Comparison of ENCODE assay signal across 1 cellular context in the genomic region with DNA sequence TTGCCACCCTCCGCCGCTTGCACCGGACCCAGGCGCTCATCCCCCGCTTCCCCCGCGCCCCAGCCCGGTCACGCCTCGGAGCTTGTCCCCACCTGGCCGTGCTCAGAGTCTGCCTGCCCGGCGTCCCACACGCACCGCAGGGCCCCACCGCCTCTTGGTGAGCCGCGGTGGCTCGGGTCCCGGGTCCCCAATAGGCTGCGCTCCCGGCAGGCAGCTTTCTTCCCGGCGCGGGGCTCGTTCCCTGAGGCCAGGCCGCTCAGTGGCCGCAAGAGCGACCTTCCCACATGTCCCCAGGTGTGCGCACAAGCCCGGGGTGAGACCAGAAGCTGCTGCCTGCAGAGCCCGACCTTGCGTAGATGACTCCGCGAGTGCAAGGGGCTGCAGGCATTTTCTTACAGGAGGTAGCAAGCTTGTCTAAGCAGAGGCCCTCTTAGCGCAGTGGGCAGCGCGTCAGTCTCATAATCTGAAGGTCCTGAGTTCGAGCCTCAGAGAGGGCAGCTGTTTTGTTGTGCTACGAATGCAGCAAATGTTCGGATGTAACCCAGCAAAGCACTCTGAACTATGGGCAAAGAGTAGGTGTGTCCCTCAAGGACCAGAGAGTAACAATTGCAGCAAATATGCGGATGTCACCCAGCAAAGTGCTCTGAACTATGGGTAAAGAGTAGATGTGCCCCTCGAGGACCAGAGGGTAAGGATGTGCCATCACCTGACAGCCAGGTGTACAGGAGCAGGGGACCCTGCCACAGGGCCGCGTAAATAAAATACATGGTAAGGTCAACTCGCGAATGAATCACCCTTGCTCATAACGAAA.
TF ChIP-seq lines count a peak whose summit lies in the region.

No MANE protein-coding gene starts in this region.

TF ChIP-seq in HepG2, 621 proteins besides CTCF, POLR2A, EP300 and RAD21 (continued from another document and continues in another):
- TF ChIP-seq, protein P1, sequence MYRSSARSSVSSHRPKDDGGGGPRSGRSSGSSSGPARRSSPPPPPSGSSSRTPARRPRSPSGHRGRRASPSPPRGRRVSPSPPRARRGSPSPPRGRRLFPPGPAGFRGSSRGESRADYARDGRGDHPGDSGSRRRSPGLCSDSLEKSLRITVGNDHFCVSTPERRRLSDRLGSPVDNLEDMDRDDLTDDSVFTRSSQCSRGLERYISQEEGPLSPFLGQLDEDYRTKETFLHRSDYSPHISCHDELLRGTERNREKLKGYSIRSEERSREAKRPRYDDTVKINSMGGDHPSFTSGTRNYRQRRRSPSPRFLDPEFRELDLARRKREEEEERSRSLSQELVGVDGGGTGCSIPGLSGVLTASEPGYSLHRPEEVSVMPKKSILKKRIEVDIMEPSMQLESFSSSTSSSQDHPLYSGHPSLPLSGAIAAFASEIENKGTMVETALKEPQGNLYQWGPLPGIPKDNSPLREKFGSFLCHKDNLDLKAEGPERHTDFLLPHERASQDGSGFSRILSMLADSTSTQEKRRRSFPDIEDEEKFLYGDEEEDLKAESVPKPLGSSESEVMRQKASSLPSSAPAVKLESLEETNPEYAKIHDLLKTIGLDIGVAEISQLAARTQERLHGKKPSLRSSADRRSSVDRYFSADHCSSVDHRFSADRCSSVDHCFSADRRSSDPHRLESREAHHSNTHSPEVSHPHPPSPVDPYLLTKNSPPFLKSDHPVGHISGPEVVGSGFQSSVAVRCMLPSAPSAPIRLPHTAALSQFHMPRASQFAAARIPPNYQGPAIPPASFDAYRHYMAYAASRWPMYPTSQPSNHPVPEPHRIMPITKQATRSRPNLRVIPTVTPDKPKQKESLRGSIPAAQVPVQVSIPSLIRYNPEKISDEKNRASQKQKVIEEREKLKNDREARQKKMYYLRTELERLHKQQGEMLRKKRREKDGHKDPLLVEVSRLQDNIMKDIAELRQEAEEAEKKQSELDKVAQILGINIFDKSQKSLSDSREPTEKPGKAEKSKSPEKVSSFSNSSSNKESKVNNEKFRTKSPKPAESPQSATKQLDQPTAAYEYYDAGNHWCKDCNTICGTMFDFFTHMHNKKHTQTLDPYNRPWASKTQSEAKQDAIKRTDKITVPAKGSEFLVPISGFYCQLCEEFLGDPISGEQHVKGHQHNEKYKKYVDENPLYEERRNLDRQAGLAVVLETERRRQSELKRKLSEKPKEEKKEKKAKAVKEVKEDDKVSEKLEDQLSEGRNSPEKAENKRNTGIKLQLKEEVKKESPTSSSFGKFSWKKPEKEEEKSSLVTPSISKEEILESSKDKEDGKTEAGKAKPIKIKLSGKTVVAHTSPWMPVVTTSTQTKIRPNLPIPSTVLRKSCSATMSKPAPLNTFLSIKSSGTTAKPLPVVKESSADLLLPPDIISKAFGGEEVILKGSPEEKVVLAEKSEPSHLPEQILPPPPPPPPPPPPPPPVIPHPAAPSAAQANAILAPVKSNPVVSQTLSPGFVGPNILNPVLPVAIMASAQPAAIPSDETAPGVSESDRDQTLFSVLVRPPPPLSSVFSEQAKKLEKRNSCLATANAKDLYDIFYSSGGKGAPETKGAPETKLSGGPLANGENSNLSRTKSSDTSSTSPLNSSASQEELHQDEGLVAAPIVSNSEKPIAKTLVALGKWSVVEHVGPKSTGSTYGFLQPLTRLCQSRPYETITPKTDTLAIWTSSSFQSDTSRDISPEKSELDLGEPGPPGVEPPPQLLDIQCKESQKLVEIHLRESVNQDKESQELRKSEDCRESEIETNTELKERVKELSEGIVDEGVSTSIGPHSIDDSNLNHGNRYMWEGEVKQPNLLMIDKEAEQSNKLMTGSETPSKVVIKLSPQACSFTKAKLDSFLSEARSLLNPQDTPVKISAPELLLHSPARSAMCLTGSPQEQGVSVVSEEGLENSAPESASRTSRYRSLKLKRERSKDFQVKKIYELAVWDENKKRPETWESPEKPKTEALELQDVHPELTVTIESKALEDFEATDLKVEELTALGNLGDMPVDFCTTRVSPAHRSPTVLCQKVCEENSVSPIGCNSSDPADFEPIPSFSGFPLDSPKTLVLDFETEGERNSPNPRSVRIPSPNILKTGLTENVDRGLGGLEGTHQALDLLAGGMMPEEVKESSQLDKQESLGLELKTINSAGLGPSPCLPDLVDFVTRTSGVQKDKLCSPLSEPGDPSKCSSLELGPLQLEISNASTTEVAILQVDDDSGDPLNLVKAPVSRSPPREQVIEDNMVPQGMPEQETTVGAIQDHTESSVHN (CRISPR knock-in tag; IDR thresholded peaks at IDR 0.05), result 0 out of 2 replicates have a peak, but pooled peaks have one; percentile 92
- TF ChIP-seq SAFB2 (CRISPR knock-in tag; IDR thresholded peaks at IDR 0.05; ENCODE audit: borderline replicate concordance, low read depth) (peak; percentile 49; the same call in 1 of the 2 replicates), TEAD2 (CRISPR knock-in tag; IDR thresholded peaks at IDR 0.05) (no peak), KLF11 (CRISPR knock-in tag; IDR thresholded peaks at IDR 0.05) (peak; percentile 97), FOXP1 (IDR thresholded peaks at IDR 0.05) (0 out of 2 replicates have a peak, but pooled peaks have one; percentile 28), FOXP1 (CRISPR knock-in tag; IDR thresholded peaks at IDR 0.05) (peak; percentile 75), GFI1 (CRISPR knock-in tag; IDR thresholded peaks at IDR 0.05; ENCODE audit: borderline replicate concordance) (peak; percentile 87; the same call in 1 of the 2 replicates), NAIF1 (CRISPR knock-in tag; IDR thresholded peaks at IDR 0.05; ENCODE audit: borderline replicate concordance) (peak; percentile 97), ZNF607 (CRISPR knock-in tag; IDR thresholded peaks at IDR 0.05; ENCODE audit: borderline replicate concordance) (peak; percentile 94), ELF4 (CRISPR knock-in tag; IDR thresholded peaks at IDR 0.05; ENCODE audit: borderline replicate concordance) (no peak), PHF5A (CRISPR knock-in tag; IDR thresholded peaks at IDR 0.05; ENCODE audit: low read depth, unreplicated experiment) (peak; percentile 90), KMT2B (CRISPR knock-in tag; IDR thresholded peaks at IDR 0.05) (peak; percentile 90), U2AF2 (IDR thresholded peaks at IDR 0.05; ENCODE audit: low read depth, low read length) (no peak), PLRG1 (conservative IDR thresholded peaks at IDR 0.05) (no peak), RFXANK (CRISPR knock-in tag; IDR thresholded peaks at IDR 0.05) (peak; percentile 95; the same call in 1 of the 2 replicates), GABPA (IDR thresholded peaks at IDR 0.05; ENCODE audit: low read depth, low read length) (no peak), GABPA (CRISPR knock-in tag; IDR thresholded peaks at IDR 0.05; ENCODE audit: low read depth) (peak; percentile 54; the same call in 1 of the 2 replicates), ELF3 (CRISPR knock-in tag; IDR thresholded peaks at IDR 0.05) (peak; percentile 93), ZNF850 (CRISPR knock-in tag; conservative IDR thresholded peaks at IDR 0.05) (no peak), SNAI1 (CRISPR knock-in tag; IDR thresholded peaks at IDR 0.05; ENCODE audit: borderline replicate concordance) (peak; percentile 19; the same call in 1 of the 2 replicates), ZNF446 (CRISPR knock-in tag; IDR thresholded peaks at IDR 0.05) (0 out of 2 replicates have a peak, but pooled peaks have one; percentile 45), ZNF24 (IDR thresholded peaks at IDR 0.05) (peak; percentile 99), SCMH1 (CRISPR knock-in tag; IDR thresholded peaks at IDR 0.05; ENCODE audit: borderline replicate concordance) (no peak), DR1 (CRISPR knock-in tag; IDR thresholded peaks at IDR 0.05) (peak; percentile 80; the same call in 1 of the 2 replicates), ZNF782 (CRISPR knock-in tag; IDR thresholded peaks at IDR 0.05; ENCODE audit: borderline replicate concordance) (peak; percentile 88; the same call in 1 of the 2 replicates), NFE2L1 (CRISPR knock-in tag; IDR thresholded peaks at IDR 0.05; ENCODE audit: borderline replicate concordance) (no peak; the same call in 1 of the 2 replicates), NFATC3 (CRISPR knock-in tag; IDR thresholded peaks at IDR 0.05) (no peak; the same call in 1 of the 2 replicates), TBL1XR1 (IDR thresholded peaks at IDR 0.05; ENCODE audit: borderline replicate concordance, low read length, partially characterized antibody) (peak; percentile 69), ZNF747 (CRISPR knock-in tag; IDR thresholded peaks at IDR 0.05; ENCODE audit: borderline replicate concordance) (peak; percentile 98), KDM2A (CRISPR knock-in tag; IDR thresholded peaks at IDR 0.05; ENCODE audit: borderline replicate concordance, low read depth) (peak; percentile 98), BHLHE40 (IDR thresholded peaks at IDR 0.05; ENCODE audit: low read length) (peak; percentile 1; the same call in 1 of the 2 replicates), ZNF530 (CRISPR knock-in tag; IDR thresholded peaks at IDR 0.05; ENCODE audit: low read depth) (no peak), CBFB (CRISPR knock-in tag; IDR thresholded peaks at IDR 0.05) (peak; percentile 84), ZFX (CRISPR knock-in tag; IDR thresholded peaks at IDR 0.05; ENCODE audit: low read depth) (peak; percentile 90), ZFP62 (CRISPR knock-in tag; IDR thresholded peaks at IDR 0.05) (peak; percentile 93; the same call in 1 of the 2 replicates), GTF2F1 (IDR thresholded peaks at IDR 0.05; ENCODE audit: low read length) (no peak), BRD4 (CRISPR knock-in tag; IDR thresholded peaks at IDR 0.05) (peak; percentile 42; the same call in 1 of the 2 replicates), ZNF749 (CRISPR knock-in tag; IDR thresholded peaks at IDR 0.05; ENCODE audit: borderline replicate concordance) (peak; percentile 84; the same call in 1 of the 2 replicates)
- TF ChIP-seq, protein P2, sequence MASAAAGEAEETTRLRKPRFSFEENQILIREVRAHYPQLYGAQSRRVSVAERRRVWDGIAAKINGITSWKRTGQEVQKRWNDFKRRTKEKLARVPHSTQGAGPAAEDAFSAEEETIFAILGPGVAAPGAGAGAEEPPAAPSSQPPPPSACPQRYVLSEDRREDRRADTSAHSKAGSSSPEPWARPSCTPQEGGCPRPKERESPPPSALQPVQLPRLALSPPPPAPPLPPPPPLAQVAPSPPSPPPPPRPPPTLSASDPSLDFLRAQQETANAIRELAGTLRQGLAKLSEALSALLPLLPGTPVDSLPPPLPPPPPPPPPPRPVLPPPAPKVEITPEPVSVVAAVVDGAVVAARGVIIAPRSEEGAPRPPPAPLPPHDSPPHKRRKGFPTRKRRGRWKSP (CRISPR knock-in tag; IDR thresholded peaks at IDR 0.05), result peak; percentile 93
- TF ChIP-seq, protein P3, sequence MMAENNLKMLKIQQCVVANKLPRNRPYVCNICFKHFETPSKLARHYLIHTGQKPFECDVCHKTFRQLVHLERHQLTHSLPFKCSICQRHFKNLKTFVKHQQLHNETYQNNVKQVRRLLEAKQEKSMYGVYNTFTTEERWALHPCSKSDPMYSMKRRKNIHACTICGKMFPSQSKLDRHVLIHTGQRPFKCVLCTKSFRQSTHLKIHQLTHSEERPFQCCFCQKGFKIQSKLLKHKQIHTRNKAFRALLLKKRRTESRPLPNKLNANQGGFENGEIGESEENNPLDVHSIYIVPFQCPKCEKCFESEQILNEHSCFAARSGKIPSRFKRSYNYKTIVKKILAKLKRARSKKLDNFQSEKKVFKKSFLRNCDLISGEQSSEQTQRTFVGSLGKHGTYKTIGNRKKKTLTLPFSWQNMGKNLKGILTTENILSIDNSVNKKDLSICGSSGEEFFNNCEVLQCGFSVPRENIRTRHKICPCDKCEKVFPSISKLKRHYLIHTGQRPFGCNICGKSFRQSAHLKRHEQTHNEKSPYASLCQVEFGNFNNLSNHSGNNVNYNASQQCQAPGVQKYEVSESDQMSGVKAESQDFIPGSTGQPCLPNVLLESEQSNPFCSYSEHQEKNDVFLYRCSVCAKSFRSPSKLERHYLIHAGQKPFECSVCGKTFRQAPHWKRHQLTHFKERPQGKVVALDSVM (CRISPR knock-in tag; IDR thresholded peaks at IDR 0.05), result peak; percentile 76
- TF ChIP-seq, protein P4, sequence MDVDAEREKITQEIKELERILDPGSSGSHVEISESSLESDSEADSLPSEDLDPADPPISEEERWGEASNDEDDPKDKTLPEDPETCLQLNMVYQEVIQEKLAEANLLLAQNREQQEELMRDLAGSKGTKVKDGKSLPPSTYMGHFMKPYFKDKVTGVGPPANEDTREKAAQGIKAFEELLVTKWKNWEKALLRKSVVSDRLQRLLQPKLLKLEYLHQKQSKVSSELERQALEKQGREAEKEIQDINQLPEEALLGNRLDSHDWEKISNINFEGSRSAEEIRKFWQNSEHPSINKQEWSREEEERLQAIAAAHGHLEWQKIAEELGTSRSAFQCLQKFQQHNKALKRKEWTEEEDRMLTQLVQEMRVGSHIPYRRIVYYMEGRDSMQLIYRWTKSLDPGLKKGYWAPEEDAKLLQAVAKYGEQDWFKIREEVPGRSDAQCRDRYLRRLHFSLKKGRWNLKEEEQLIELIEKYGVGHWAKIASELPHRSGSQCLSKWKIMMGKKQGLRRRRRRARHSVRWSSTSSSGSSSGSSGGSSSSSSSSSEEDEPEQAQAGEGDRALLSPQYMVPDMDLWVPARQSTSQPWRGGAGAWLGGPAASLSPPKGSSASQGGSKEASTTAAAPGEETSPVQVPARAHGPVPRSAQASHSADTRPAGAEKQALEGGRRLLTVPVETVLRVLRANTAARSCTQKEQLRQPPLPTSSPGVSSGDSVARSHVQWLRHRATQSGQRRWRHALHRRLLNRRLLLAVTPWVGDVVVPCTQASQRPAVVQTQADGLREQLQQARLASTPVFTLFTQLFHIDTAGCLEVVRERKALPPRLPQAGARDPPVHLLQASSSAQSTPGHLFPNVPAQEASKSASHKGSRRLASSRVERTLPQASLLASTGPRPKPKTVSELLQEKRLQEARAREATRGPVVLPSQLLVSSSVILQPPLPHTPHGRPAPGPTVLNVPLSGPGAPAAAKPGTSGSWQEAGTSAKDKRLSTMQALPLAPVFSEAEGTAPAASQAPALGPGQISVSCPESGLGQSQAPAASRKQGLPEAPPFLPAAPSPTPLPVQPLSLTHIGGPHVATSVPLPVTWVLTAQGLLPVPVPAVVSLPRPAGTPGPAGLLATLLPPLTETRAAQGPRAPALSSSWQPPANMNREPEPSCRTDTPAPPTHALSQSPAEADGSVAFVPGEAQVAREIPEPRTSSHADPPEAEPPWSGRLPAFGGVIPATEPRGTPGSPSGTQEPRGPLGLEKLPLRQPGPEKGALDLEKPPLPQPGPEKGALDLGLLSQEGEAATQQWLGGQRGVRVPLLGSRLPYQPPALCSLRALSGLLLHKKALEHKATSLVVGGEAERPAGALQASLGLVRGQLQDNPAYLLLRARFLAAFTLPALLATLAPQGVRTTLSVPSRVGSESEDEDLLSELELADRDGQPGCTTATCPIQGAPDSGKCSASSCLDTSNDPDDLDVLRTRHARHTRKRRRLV (CRISPR knock-in tag; IDR thresholded peaks at IDR 0.05), result no peak
- TF ChIP-seq, protein P5, sequence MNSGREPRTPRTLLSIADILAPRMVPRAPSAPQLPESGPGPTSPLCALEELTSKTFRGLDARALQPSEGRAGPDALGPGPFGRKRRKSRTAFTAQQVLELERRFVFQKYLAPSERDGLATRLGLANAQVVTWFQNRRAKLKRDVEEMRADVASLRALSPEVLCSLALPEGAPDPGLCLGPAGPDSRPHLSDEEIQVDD (CRISPR knock-in tag; IDR thresholded peaks at IDR 0.05; ENCODE audit: borderline replicate concordance), result peak; percentile 72; the same call in 1 of the 2 replicates
- TF ChIP-seq, protein P6, sequence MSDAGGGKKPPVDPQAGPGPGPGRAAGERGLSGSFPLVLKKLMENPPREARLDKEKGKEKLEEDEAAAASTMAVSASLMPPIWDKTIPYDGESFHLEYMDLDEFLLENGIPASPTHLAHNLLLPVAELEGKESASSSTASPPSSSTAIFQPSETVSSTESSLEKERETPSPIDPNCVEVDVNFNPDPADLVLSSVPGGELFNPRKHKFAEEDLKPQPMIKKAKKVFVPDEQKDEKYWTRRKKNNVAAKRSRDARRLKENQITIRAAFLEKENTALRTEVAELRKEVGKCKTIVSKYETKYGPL (CRISPR knock-in tag; IDR thresholded peaks at IDR 0.05), result no peak
